ENCODE assay signal across 2 cellular contexts in genomic region chr22:23305922-23306374, GRCh38.
TF ChIP-seq lines count a peak whose summit lies in the region.

No MANE protein-coding gene starts in this region.

TF ChIP-seq in HepG2, 621 proteins besides CTCF, POLR2A, EP300 and RAD21 (continued from another document):
- no peak for TF ChIP-seq ZNF704 (CRISPR knock-in tag; IDR thresholded peaks at IDR 0.05; ENCODE audit: borderline replicate concordance)
- no peak for TF ChIP-seq TBL1XR1 (IDR thresholded peaks at IDR 0.05; ENCODE audit: borderline replicate concordance, low read length, partially characterized antibody)

TF ChIP-seq in HEK293T, 16 proteins besides CTCF, POLR2A, EP300 and RAD21 (continued from another document):
- TF ChIP-seq ZNF384 (IDR thresholded peaks at IDR 0.05) (no peak), NFRKB (IDR thresholded peaks at IDR 0.05) (no peak)
